Comparison of ENCODE assay signal across 9 cellular contexts in the genomic region with DNA sequence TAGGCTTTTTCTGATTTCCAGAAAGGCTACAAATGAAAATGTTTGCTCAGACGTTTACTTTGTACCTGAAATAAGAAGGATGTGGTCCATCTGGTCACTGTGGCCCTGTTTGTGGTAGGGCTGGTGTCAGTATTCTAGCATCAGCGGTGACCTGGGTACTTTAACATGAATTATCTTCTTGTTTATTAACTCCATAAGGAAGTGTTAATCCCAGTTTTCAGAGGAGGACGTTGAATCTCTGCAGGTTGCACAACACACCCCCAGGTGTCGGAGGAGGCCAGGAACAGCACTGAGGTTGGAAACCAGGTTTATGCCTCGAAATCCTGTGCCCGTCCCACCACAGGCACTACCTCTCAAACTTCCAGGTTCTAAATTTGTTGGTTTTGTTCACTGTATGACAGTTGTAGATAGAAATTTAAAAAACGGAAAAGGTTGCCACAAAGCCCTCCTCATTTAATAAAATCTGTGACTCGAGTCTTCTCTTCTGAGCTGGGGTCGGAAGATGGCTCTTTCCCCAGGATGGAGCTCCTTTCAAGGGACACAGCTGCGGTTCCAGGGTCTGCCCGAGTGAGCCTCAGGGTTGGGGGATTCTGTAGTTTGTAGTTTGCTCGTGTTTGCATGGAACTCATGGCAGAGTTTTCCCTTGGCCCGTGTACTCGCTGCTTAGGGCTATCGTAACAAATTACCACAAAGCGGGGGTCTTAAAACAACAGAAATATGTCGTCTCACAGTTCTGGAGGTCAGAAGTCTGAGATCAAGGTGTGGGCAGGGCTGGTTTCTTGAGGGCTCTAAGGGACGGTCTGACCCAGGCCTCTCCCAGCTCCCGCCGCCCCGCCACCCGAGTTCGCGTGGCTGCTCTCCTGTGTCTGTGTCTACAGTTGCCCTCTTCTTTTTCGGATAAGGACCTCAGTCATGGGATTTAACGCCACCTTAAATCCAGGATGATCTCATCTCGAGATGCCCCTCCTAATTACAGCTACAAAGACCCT. TPM values are rescaled to one million over a fixed set of nuclear protein-coding genes. Genes with fewer than 3 reads are reported as not detected.
A peak's percentile ranks its signal among the peaks of the same experiment; 100 is the strongest.
DNase-seq lines count a peak whose midpoint lies in the region; ATAC-seq, FAIRE-seq and TF ChIP-seq lines count a peak whose summit lies in the region.
"Had no signal": no experiment of that assay in that cellular context is flagged by ENCODE, and none has a peak within 500 bp of the region (broad histone marks: within the 10 kb centered on the region; RNA-seq: fewer than 3 reads in every experiment).

No MANE protein-coding gene starts in this region.

- 90 to 91% (median 91%) methylated on average over 27 of the region's 27 CpGs for WGBS in heart left ventricle, 4 donors

- no peak for FAIRE-seq in GM19239 (lab: Jason Lieb, UNC)

- ATAC-seq in heart left ventricle (no peak), left cardiac atrium (no peak), memory B cell (ENCODE audit: low read depth) (no peak), HG02852 (IDR thresholded peaks at IDR 0.05; ENCODE audit: unreplicated experiment) (no peak), HG03280 (IDR thresholded peaks at IDR 0.05; ENCODE audit: unreplicated experiment) (no peak)

- peak overlapping the region in 9 of 12 donors; percentile 2 to 51 (median 38) for H3K4me3 ChIP-seq in heart left ventricle
- H3K4me3 ChIP-seq in vagina = peak overlapping the region; percentile 11 to 20

- H3K4me1 ChIP-seq in heart left ventricle (peaks cover 0 to 29% (median 0%) of the 10 kb centered on the region in 12 donors), vagina (peaks cover 11% of the 10 kb centered on the region)

- TF ChIP-seq POLR2A in heart left ventricle (IDR thresholded peaks at IDR 0.05) (no peak), vagina (IDR thresholded peaks at IDR 0.05) (no peak)

- peaks cover 31% of the 10 kb centered on the region for H3K4me1 Mint-ChIP-seq in activated naive CD8-positive, alpha-beta T cell (ENCODE audit: low read depth)
- H3K4me1 Mint-ChIP-seq in memory B cell = peaks cover 18% of the 10 kb centered on the region

- peak overlapping the region; percentile 94 for H3K27ac Mint-ChIP-seq in activated naive CD8-positive, alpha-beta T cell
- peak overlapping the region; percentile 96 for H3K27ac Mint-ChIP-seq in memory B cell

- H3K27me3 ChIP-seq in heart left ventricle (peaks cover 0 to 9% (median 0%) of the 10 kb centered on the region in 9 donors), vagina (no peaks in the 10 kb centered on the region)

- H3K9me3 ChIP-seq in heart left ventricle (no peaks in the 10 kb centered on the region), vagina (no peaks in the 10 kb centered on the region)

- H3K4me3 Mint-ChIP-seq in activated naive CD8-positive, alpha-beta T cell = peak overlapping the region; percentile 77
- peak overlapping the region; percentile 72 for H3K4me3 Mint-ChIP-seq in memory B cell

- intact Hi-C loops in heart left ventricle (cut with DNase I) = no loop called here
- intact Hi-C loops in left cardiac atrium (cut with DNase I) = no loop called here
- intact Hi-C loops in vagina (cut with DNase I) = no loop called here

- no peaks in the 10 kb centered on the region for H3K9me3 Mint-ChIP-seq in activated naive CD8-positive, alpha-beta T cell (ENCODE audit: low read depth)
- H3K9me3 Mint-ChIP-seq in memory B cell = no peaks in the 10 kb centered on the region

- H3K36me3 ChIP-seq in heart left ventricle (no peaks in the 10 kb centered on the region), vagina (no peaks in the 10 kb centered on the region)

- TF ChIP-seq CTCF in heart left ventricle (IDR thresholded peaks at IDR 0.05) = no peak
- no peak for TF ChIP-seq CTCF in vagina (IDR thresholded peaks at IDR 0.05)

- H3K36me3 Mint-ChIP-seq in activated naive CD8-positive, alpha-beta T cell = no peaks in the 10 kb centered on the region
- H3K36me3 Mint-ChIP-seq in memory B cell = no peaks in the 10 kb centered on the region

- no peaks in the 10 kb centered on the region for H3K27me3 Mint-ChIP-seq in activated naive CD8-positive, alpha-beta T cell
- no peaks in the 10 kb centered on the region for H3K27me3 Mint-ChIP-seq in memory B cell

- peak in 1 of 5 donors; percentile 12 for DNase-seq in heart left ventricle
- DNase-seq in left cardiac atrium = no peak
- DNase-seq in memory B cell (ENCODE audit: low spot score in 2 of 2) = no peak
- peak; percentile 12 to 65 for DNase-seq in vagina (ENCODE audit: extremely low spot score in 2 of 2)
- no peak for DNase-seq in GM19239 (ENCODE audit: insufficient read length, low spot score)
- DNase-seq: Calu3 had no signal

- H3K27ac ChIP-seq in heart left ventricle (peak overlapping the region in 2 of 12 donors; percentile 23 to 85), vagina (peak overlapping the region; percentile 9)

RNA-seq across cellular contexts. Expression of gene LPCAT1, which starts 13.7 kb away (rescaled TPM):
- 10 to 100 TPM in 4 of 9 donors, 1 to 10 TPM in 5; 8.2 to 30.6 (median 9.9) TPM for total RNA-seq in heart left ventricle
- polyA plus RNA-seq in heart left ventricle = 10 to 100 TPM in 1 of 2 donors, 1 to 10 TPM in 1; 9.6 to 21.9 TPM
- total RNA-seq in left cardiac atrium = 10 to 100 TPM; 17.5 to 22.7 TPM
- 29.7 TPM for total RNA-seq in vagina

Comparison
In these comparisons a context has a peak if more than half of its experiments do, and no peak if none do; other contexts are left out.
1. DNase-seq: peak in vagina (2 of 2); none in left cardiac atrium (single experiment), memory B cell (0 of 2) and GM19239 (single experiment).